Comparison of ENCODE assay signal across 1 cellular context in the genomic region with DNA sequence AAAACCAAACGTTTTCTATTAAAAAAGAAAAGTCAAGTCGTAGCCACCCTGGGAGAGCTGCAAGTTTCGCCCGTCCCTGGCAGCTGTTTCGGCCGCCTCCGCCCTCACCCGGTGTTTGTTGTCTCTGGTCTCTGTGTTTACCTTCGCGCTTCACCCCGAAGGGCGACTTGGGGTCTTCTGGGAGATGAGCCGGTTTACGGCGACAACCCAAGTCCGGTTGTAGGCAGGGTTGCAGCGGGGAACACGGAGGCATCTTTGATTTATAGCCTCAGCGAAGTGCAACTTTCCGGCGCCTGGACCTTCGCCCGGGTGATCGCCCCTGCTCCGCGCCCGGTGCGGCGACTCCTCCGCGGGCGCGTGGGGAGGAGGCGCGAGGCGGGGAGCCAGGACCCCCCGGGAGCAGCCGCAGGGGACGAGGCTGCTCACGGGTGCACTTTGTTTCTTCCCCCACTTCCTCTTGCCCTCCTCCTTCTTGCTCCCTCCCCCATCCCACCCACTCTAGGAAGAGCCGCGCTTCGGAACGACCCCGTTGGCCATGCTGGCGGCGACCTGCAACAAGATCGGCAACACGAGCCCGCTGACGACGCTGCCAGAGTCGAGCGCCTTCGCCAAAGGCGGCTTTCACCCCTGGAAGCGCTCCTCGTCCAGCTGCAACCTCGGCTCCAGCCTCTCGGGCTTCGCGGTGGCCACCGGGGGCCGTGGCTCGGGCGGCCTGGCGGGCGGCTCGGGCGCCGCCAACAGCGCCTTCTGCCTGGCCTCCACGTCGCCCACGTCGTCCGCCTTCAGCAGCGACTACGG.
TF ChIP-seq lines count a peak whose summit lies in the region.

No MANE protein-coding gene starts in this region.

TF ChIP-seq in HEK293, 187 proteins besides CTCF, POLR2A, EP300 and RAD21 (continued from another document and continues in another):
- TF ChIP-seq, protein P1, sequence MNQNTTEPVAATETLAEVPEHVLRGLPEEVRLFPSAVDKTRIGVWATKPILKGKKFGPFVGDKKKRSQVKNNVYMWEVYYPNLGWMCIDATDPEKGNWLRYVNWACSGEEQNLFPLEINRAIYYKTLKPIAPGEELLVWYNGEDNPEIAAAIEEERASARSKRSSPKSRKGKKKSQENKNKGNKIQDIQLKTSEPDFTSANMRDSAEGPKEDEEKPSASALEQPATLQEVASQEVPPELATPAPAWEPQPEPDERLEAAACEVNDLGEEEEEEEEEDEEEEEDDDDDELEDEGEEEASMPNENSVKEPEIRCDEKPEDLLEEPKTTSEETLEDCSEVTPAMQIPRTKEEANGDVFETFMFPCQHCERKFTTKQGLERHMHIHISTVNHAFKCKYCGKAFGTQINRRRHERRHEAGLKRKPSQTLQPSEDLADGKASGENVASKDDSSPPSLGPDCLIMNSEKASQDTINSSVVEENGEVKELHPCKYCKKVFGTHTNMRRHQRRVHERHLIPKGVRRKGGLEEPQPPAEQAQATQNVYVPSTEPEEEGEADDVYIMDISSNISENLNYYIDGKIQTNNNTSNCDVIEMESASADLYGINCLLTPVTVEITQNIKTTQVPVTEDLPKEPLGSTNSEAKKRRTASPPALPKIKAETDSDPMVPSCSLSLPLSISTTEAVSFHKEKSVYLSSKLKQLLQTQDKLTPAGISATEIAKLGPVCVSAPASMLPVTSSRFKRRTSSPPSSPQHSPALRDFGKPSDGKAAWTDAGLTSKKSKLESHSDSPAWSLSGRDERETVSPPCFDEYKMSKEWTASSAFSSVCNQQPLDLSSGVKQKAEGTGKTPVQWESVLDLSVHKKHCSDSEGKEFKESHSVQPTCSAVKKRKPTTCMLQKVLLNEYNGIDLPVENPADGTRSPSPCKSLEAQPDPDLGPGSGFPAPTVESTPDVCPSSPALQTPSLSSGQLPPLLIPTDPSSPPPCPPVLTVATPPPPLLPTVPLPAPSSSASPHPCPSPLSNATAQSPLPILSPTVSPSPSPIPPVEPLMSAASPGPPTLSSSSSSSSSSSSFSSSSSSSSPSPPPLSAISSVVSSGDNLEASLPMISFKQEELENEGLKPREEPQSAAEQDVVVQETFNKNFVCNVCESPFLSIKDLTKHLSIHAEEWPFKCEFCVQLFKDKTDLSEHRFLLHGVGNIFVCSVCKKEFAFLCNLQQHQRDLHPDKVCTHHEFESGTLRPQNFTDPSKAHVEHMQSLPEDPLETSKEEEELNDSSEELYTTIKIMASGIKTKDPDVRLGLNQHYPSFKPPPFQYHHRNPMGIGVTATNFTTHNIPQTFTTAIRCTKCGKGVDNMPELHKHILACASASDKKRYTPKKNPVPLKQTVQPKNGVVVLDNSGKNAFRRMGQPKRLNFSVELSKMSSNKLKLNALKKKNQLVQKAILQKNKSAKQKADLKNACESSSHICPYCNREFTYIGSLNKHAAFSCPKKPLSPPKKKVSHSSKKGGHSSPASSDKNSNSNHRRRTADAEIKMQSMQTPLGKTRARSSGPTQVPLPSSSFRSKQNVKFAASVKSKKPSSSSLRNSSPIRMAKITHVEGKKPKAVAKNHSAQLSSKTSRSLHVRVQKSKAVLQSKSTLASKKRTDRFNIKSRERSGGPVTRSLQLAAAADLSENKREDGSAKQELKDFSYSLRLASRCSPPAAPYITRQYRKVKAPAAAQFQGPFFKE (tag by site-specific recombination; IDR thresholded peaks at IDR 0.05; ENCODE audit: borderline replicate concordance) = no peak
- TF ChIP-seq ZNF747 (tag by site-specific recombination; IDR thresholded peaks at IDR 0.05) = no peak
- no peak for TF ChIP-seq ZNF830 (tag by site-specific recombination; IDR thresholded peaks at IDR 0.05; ENCODE audit: low read depth)
- TF ChIP-seq ZNF391 (tag by site-specific recombination; IDR thresholded peaks at IDR 0.05; ENCODE audit: borderline replicate concordance, low read depth) = no peak
- no peak for TF ChIP-seq ZSCAN16 (tag by site-specific recombination; IDR thresholded peaks at IDR 0.05)
- peak; percentile 54; the same call in 1 of the 2 replicates for TF ChIP-seq ZXDB (tag by site-specific recombination; IDR thresholded peaks at IDR 0.05)
- peak; percentile 85 for TF ChIP-seq ZBTB8A (tag by site-specific recombination; IDR thresholded peaks at IDR 0.05)
- peak; percentile 80 for TF ChIP-seq ZNF398 (tag by site-specific recombination; IDR thresholded peaks at IDR 0.05)
- TF ChIP-seq BCL11B (tag by site-specific recombination; IDR thresholded peaks at IDR 0.05; ENCODE audit: low read depth) = no peak
- TF ChIP-seq, protein P2, sequence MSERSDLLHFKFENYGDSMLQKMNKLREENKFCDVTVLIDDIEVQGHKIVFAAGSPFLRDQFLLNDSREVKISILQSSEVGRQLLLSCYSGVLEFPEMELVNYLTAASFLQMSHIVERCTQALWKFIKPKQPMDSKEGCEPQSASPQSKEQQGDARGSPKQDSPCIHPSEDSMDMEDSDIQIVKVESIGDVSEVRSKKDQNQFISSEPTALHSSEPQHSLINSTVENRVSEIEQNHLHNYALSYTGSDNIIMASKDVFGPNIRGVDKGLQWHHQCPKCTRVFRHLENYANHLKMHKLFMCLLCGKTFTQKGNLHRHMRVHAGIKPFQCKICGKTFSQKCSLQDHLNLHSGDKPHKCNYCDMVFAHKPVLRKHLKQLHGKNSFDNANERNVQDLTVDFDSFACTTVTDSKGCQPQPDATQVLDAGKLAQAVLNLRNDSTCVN (tag by site-specific recombination; optimal IDR thresholded peaks at IDR 0.05) = peak; percentile 59
- peak; percentile 49; the same call in 1 of the 2 replicates for TF ChIP-seq SP3 (tag by site-specific recombination; IDR thresholded peaks at IDR 0.05)
- TF ChIP-seq ZNF513 (tag by site-specific recombination; IDR thresholded peaks at IDR 0.05) = no peak
- TF ChIP-seq ZNF324 (tag by site-specific recombination; IDR thresholded peaks at IDR 0.05) = no peak
- TF ChIP-seq ZNF560 (tag by site-specific recombination; IDR thresholded peaks at IDR 0.05; ENCODE audit: borderline replicate concordance) = no peak
- TF ChIP-seq ZBTB11 (tag by site-specific recombination; conservative IDR thresholded peaks at IDR 0.05; ENCODE audit: low read depth) = peak; percentile 66; the same call in 1 of the 2 replicates
- no peak for TF ChIP-seq KLF9 (tag by site-specific recombination; IDR thresholded peaks at IDR 0.05; ENCODE audit: low read depth)
- TF ChIP-seq SP2 (tag by site-specific recombination; IDR thresholded peaks at IDR 0.05) = peak; percentile 63
- TF ChIP-seq ATF2 (tag by site-specific recombination; IDR thresholded peaks at IDR 0.05; ENCODE audit: low read depth) = no peak
- TF ChIP-seq ZNF221 (tag by site-specific recombination; IDR thresholded peaks at IDR 0.05; ENCODE audit: borderline replicate concordance) = no peak
- no peak for TF ChIP-seq ZNF548 (tag by site-specific recombination; IDR thresholded peaks at IDR 0.05)
- no peak for TF ChIP-seq ZNF510 (tag by site-specific recombination; IDR thresholded peaks at IDR 0.05; ENCODE audit: insufficient replicate concordance)
- peak; percentile 66 for TF ChIP-seq GLIS2 (tag by site-specific recombination; IDR thresholded peaks at IDR 0.05)
- peak; percentile 81 for TF ChIP-seq ZNF341 (tag by site-specific recombination; IDR thresholded peaks at IDR 0.05; ENCODE audit: low read depth)
- no peak for TF ChIP-seq ZNF335 (tag by site-specific recombination; conservative IDR thresholded peaks at IDR 0.05)
- no peak for TF ChIP-seq ZNF146 (tag by site-specific recombination; IDR thresholded peaks at IDR 0.05)
- no peak for TF ChIP-seq ZNF157 (tag by site-specific recombination; IDR thresholded peaks at IDR 0.05)
- no peak for TF ChIP-seq ZNF239 (tag by site-specific recombination; IDR thresholded peaks at IDR 0.05)
- no peak for TF ChIP-seq PRDM6 (tag by site-specific recombination; IDR thresholded peaks at IDR 0.05)
- TF ChIP-seq ZNF223 (tag by site-specific recombination; IDR thresholded peaks at IDR 0.05) = no peak
- TF ChIP-seq ZFHX2 (tag by site-specific recombination; conservative IDR thresholded peaks at IDR 0.05) = peak; percentile 77
- TF ChIP-seq ZNF629 (tag by site-specific recombination; IDR thresholded peaks at IDR 0.05) = no peak
- no peak for TF ChIP-seq ZNF404 (tag by site-specific recombination; IDR thresholded peaks at IDR 0.05)
- no peak for TF ChIP-seq BCL11A (tag by site-specific recombination; IDR thresholded peaks at IDR 0.05; ENCODE audit: low read depth)
- no peak for TF ChIP-seq ZNF354C (tag by site-specific recombination; IDR thresholded peaks at IDR 0.05; ENCODE audit: borderline replicate concordance, low read depth)
- TF ChIP-seq ZBTB21 (tag by site-specific recombination; IDR thresholded peaks at IDR 0.05) = no peak
- TF ChIP-seq GLI4 (tag by site-specific recombination; IDR thresholded peaks at IDR 0.05) = no peak
- 0 out of 2 replicates have a peak, but pooled peaks have one; percentile 13 for TF ChIP-seq ZNF76 (tag by site-specific recombination; IDR thresholded peaks at IDR 0.05; ENCODE audit: borderline replicate concordance, low read depth)
- no peak for TF ChIP-seq ZNF473 (tag by site-specific recombination; IDR thresholded peaks at IDR 0.05)
- peak; percentile 88 for TF ChIP-seq GLIS1 (tag by site-specific recombination; IDR thresholded peaks at IDR 0.05)
